8 cellular contexts compared by ENCODE assay signal in genomic region chr2:105116348-105116747, GRCh38.
"Had no signal": no experiment of that assay in that cellular context is flagged by ENCODE, and none has a peak within 500 bp of the region (broad histone marks: within the 10 kb centered on the region; RNA-seq: fewer than 3 reads in every experiment).

No MANE protein-coding gene starts in this region.

- DNase-seq: GOT3, H7, HFFc6, KBM-7 had no signal

- H3K9me3 ChIP-seq: HAP-1 had no signal

- H3K9me3 Mint-ChIP-seq: HFFc6, IgD-negative memory B cell had no signal

- H3K27ac Mint-ChIP-seq: HFFc6 had no signal

- H3K4me3 ChIP-seq: HAP-1 had no signal

- H3K36me3 Mint-ChIP-seq: IgD-negative memory B cell had no signal

- H3K4me1 ChIP-seq: HAP-1 had no signal

- ATAC-seq: HCT116 had no signal

- H3K27me3 Mint-ChIP-seq: IgD-negative memory B cell had no signal

- H3K4me3 Mint-ChIP-seq: HFFc6, IgD-negative memory B cell had no signal

- H3K4me1 Mint-ChIP-seq: IgD-negative memory B cell had no signal

- H3K36me3 ChIP-seq: HAP-1 had no signal

- FAIRE-seq: HTR-8/SVneo had no signal
